In the genomic region with DNA sequence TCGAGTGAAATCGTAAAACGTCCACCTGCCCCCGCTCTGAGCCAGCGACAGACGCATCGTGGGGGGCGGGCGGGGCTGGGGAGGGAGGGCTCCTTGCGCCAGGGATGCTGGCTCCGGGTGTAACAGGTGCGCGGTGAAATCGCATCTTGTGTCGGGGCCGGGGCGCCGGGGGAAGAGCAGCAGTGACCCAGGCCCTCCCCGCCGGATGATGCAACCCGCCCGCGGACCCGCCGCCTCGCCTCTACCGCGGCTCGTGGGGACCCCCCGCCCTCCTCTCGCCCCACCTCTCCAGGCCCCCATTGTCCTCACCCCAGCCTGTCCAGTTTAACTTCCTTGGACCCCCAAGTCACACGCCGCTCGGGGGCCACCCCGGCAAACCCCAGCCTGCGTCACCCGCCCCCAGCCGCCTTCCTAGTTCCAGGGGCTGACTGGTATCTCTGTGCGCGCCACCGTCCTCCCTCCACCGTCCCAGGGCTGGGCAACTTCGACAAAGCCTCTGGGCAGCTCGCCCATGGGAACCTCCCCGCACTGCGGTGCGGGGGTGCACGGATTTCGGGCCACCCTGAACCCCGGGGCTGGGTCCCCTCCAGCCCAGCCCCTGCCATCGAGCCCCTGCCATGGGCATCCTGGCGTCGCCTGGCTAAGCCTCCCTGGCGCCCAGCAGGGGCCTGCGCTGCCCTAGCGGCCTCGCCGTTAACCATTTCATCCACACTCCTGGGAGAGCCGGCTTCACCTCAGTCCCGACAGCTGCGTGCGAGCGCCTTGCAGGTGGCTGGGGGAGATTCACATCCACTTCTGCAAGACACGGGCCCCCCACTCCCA, we compare ENCODE assay signal across 9 cellular contexts. TPM values are rescaled to one million over a fixed set of nuclear protein-coding genes. Genes with fewer than 3 reads are reported as not detected.
DNase-seq lines count a peak whose midpoint lies in the region; ATAC-seq lines count a peak whose summit lies in the region.
"Had no signal": no experiment of that assay in that cellular context is flagged by ENCODE, and none has a peak within 500 bp of the region (broad histone marks: within the 10 kb centered on the region; RNA-seq: fewer than 3 reads in every experiment).

No MANE protein-coding gene starts in this region.

- H3K36me3 ChIP-seq in CD4-positive, alpha-beta memory T cell (ENCODE audit: insufficient read depth, low read length), result no peaks in the 10 kb centered on the region
- H3K36me3 ChIP-seq: neutrophil had no signal

- ATAC-seq in memory B cell (ENCODE audit: low read depth) (peak; percentile 32), GM18498 (IDR thresholded peaks at IDR 0.05; ENCODE audit: unreplicated experiment) (no peak), GM18858 (IDR thresholded peaks at IDR 0.05; ENCODE audit: unreplicated experiment) (no peak)

- H3K36me3 Mint-ChIP-seq in CD4-positive, alpha-beta memory T cell, result no peaks in the 10 kb centered on the region
- H3K36me3 Mint-ChIP-seq in activated naive CD4-positive, alpha-beta T cell treated with anti-CD3 and anti-CD28 coated beads, Interleukin-2, amount 50 U/mL, for 24 hours, result peaks cover 4% of the 10 kb centered on the region
- H3K36me3 Mint-ChIP-seq in memory B cell, result peaks cover 3% of the 10 kb centered on the region

- no peaks in the 10 kb centered on the region for H3K9me3 ChIP-seq in CD4-positive, alpha-beta memory T cell (ENCODE audit: control insufficient read depth in 1 of 2, low read length in 2 of 2)
- H3K9me3 ChIP-seq: neutrophil had no signal

- H3K27me3 ChIP-seq in CD4-positive, alpha-beta memory T cell (ENCODE audit: insufficient read depth, low read length), result peaks cover 35% of the 10 kb centered on the region

- peaks cover 7 to 16% (median 9%) of the 10 kb centered on the region in 4 donors for H3K4me1 Mint-ChIP-seq in CD4-positive, alpha-beta memory T cell
- peaks cover 11% of the 10 kb centered on the region for H3K4me1 Mint-ChIP-seq in activated naive CD4-positive, alpha-beta T cell treated with anti-CD3 and anti-CD28 coated beads, Interleukin-2, amount 50 U/mL, for 24 hours
- H3K4me1 Mint-ChIP-seq in memory B cell, result peaks cover 2% of the 10 kb centered on the region

- H3K9me3 Mint-ChIP-seq in CD4-positive, alpha-beta memory T cell, result peaks cover 0 to 8% (median 4%) of the 10 kb centered on the region in 8 donors
- H3K9me3 Mint-ChIP-seq in activated naive CD4-positive, alpha-beta T cell treated with anti-CD3 and anti-CD28 coated beads, Interleukin-2, amount 50 U/mL, for 24 hours, result no peaks in the 10 kb centered on the region
- peaks cover 2% of the 10 kb centered on the region for H3K9me3 Mint-ChIP-seq in memory B cell

- H3K4me3 Mint-ChIP-seq in CD4-positive, alpha-beta memory T cell, result peak overlapping the region; percentile 37 to 75 (median 52)
- H3K4me3 Mint-ChIP-seq in activated naive CD4-positive, alpha-beta T cell treated with anti-CD3 and anti-CD28 coated beads, Interleukin-2, amount 50 U/mL, for 24 hours, result peak overlapping the region; percentile 76
- H3K4me3 Mint-ChIP-seq in memory B cell, result peak overlapping the region; percentile 51

- no peak overlapping the region for H3K27ac ChIP-seq in CD4-positive, alpha-beta memory T cell (ENCODE audit: low read depth, low read length)
- H3K27ac ChIP-seq: neutrophil had no signal

- no peak overlapping the region for H3K27ac Mint-ChIP-seq in CD4-positive, alpha-beta memory T cell
- H3K27ac Mint-ChIP-seq in activated naive CD4-positive, alpha-beta T cell treated with anti-CD3 and anti-CD28 coated beads, Interleukin-2, amount 50 U/mL, for 24 hours, result no peak overlapping the region
- H3K27ac Mint-ChIP-seq in memory B cell, result no peak overlapping the region

- POLR2A ChIA-PET in CD4-positive, alpha-beta memory T cell (lab: Charles Lee; ENCODE audit: partially characterized antibody), result no interaction called here

- no peak overlapping the region for H3K4me3 ChIP-seq in CD4-positive, alpha-beta memory T cell (ENCODE audit: low read length in 2 of 2)

- no peak for DNase-seq in CD4-positive, alpha-beta memory T cell
- DNase-seq in NCI-H2081 treated with DMSO at 0.1 percent for 48 hours (lab: John Stamatoyannopoulos, UW), result peak; percentile 38
- DNase-seq in memory B cell (ENCODE audit: low spot score in 2 of 2), result no peak
- DNase-seq in activated effector memory CD4-positive, alpha-beta T cell treated with Interleukin-2 at 50 U/mL for 16 hours, result no peak
- DNase-seq in UCSD-AML1 (lab: John Stamatoyannopoulos, UW; ENCODE audit: unreplicated experiment), result no peak

- intact Hi-C loops in CD4-positive, alpha-beta memory T cell (cut with micrococcal nuclease), result no loop called here

- H3K27me3 Mint-ChIP-seq in CD4-positive, alpha-beta memory T cell, result peaks cover 46 to 56% of the 10 kb centered on the region in 2 donors
- peaks cover 47% of the 10 kb centered on the region for H3K27me3 Mint-ChIP-seq in activated naive CD4-positive, alpha-beta T cell treated with anti-CD3 and anti-CD28 coated beads, Interleukin-2, amount 50 U/mL, for 24 hours
- peaks cover 35% of the 10 kb centered on the region for H3K27me3 Mint-ChIP-seq in memory B cell

- H3K4me1 ChIP-seq in CD4-positive, alpha-beta memory T cell (ENCODE audit: insufficient read depth, low read length), result peaks cover 8% of the 10 kb centered on the region

- CTCF ChIA-PET in CD4-positive, alpha-beta memory T cell (lab: Charles Lee; ENCODE audit: partially characterized antibody), result no interaction called here

RNA-seq across cellular contexts. Expression of a gene that starts 0.8 kb away (rescaled TPM):
- not detected for total RNA-seq in CD4-positive, alpha-beta memory T cell
- polyA plus RNA-seq in CD4-positive, alpha-beta memory T cell, result not detected

RNA-seq across cellular contexts. Expression of a gene that starts 47.8 kb away (rescaled TPM):
- not detected for total RNA-seq in CD4-positive, alpha-beta memory T cell
- not detected for polyA plus RNA-seq in CD4-positive, alpha-beta memory T cell
